18 cellular contexts compared by ENCODE assay signal in the genomic region with DNA sequence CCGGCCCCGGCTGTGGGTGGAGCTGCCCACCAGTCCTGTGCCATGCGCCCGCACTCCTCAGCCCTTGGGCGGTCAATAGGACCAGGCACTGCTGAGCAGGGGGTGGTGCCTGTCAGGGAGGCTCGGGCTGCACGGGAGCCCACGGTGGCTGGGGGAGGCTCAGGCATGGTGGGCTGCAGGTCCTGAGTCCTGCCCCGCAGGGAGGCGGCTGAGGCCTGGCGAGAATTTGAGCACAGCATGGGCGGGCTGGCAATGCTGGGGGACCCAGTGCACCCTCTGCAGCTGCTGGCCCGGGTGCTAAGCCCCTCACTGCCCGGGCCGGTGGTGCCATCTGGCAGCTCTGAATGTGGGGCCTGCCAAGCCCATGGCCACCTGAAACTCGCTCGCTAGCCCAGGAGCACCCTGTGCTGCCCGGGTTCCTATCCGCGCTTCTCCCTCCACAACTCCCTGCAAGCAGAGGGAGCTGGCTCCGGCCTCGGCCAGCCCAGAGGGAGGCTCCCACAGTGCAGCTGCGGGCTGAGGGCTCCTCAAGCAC.
"Had no signal": no experiment of that assay in that cellular context is flagged by ENCODE, and none has a peak within 500 bp of the region (broad histone marks: within the 10 kb centered on the region; RNA-seq: fewer than 3 reads in every experiment).

No MANE protein-coding gene starts in this region.

- ATAC-seq: foreskin keratinocyte; mucosa of descending colon; naive thymus-derived CD8-positive, alpha-beta T cell; stimulated activated effector memory CD8-positive, alpha-beta T cell treated with anti-CD3 and anti-CD28 coated beads, Interleukin-12 subunit alpha, Interleukin-12 subunit beta, amount 100 ng/mL, for 72 hours; stimulated activated naive CD8-positive, alpha-beta T cell treated with anti-CD3 and anti-CD28 coated beads, Interleukin-15, Interleukin-2, amounts not matched to agents 100 U/mL and 50 U/mL, for 24 hours had no signal

- H3K4me1 ChIP-seq: colonic mucosa, foreskin keratinocyte, tibial artery had no signal

- H3K4me3 ChIP-seq: colonic mucosa, mucosa of descending colon, smooth muscle cell, tibial artery had no signal

- FAIRE-seq: endothelial cell of umbilical vein had no signal

- H3K27me3 ChIP-seq: colonic mucosa, foreskin keratinocyte, neutrophil, tibial artery had no signal

- DNase-seq: cerebellar nuclear complex; colonic mucosa; dermis blood vessel endothelial cell; effector CD4-positive, alpha-beta T cell; endodermal cell; erythroblast; foreskin keratinocyte; kidney glomerular epithelial cell; mucosa of descending colon; stimulated activated CD4-positive, alpha-beta T cell treated with anti-CD3 and anti-CD28 coated beads, Interleukin-4, amount 100 ng/mL, for 1 hour; stimulated activated CD8-positive, alpha-beta memory T cell treated with anti-CD3 and anti-CD28 coated beads, Interleukin-4, amount 100 ng/mL, for 48 hours; stimulated activated naive CD8-positive, alpha-beta T cell treated with anti-CD3 and anti-CD28 coated beads, Interleukin-15, Interleukin-2, amounts not matched to agents 100 U/mL and 50 U/mL, for 24 hours; tibial artery had no signal

- H3K9me3 ChIP-seq: colonic mucosa, neutrophil, tibial artery had no signal

- H3K36me3 ChIP-seq: colonic mucosa, neutrophil, tibial artery had no signal

- H3K27ac ChIP-seq: colonic mucosa, foreskin keratinocyte, neutrophil, tibial artery had no signal

- H3K4me2 ChIP-seq: smooth muscle cell had no signal
